8 cellular contexts compared by ENCODE assay signal in the genomic region with DNA sequence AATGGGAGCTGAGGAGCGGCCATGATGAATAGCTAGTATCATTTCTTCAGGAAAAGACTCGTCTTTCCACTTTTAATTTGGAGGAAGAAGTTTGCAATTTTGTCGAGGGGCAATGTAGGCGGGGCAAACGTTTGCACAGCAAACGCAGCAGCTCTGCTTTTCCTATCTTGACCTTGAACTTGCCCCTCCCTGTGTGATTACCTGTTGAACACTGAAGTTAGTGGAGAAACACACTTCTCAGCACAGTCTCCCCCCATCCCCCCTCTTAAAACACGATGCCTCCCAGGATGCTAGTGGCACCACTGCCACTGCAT. TPM values are rescaled to one million over a fixed set of nuclear protein-coding genes. Genes with fewer than 3 reads are reported as not detected.
A peak's percentile ranks its signal among the peaks of the same experiment; 100 is the strongest.
DNase-seq lines count a peak whose midpoint lies in the region; ATAC-seq and TF ChIP-seq lines count a peak whose summit lies in the region.

No MANE protein-coding gene starts in this region.

- peak overlapping the region; percentile 96 for H3K9ac ChIP-seq in adipocyte (ENCODE audit: low read length)

- POLR2A ChIA-PET in activated CD4-positive, alpha-beta T cell treated with anti-CD3 and anti-CD28 coated beads, Interleukin-2, amount 10 ng/mL, durations not matched to agents 7 days and 5 days (lab: Charles Lee) = no interaction called here

- ATAC-seq in right lobe of liver = no peak
- no peak for ATAC-seq in HG02642 (IDR thresholded peaks at IDR 0.05; ENCODE audit: poor library complexity, unreplicated experiment)

- H3K36me3 ChIP-seq in adipocyte (ENCODE audit: control insufficient read depth, insufficient read depth, low read length, severe bottlenecking) (peaks cover 3% of the 10 kb centered on the region), right lobe of liver (no peaks in the 10 kb centered on the region), suprapubic skin (no peaks in the 10 kb centered on the region)
- no peaks in the 10 kb centered on the region for H3K36me3 ChIP-seq in effector memory CD4-positive, alpha-beta T cell (ENCODE audit: control insufficient read depth, insufficient read depth, low read length)

- CTCF ChIA-PET in activated CD4-positive, alpha-beta T cell treated with anti-CD3 and anti-CD28 coated beads, Interleukin-2, amount 10 ng/mL, durations not matched to agents 7 days and 5 days (lab: Charles Lee) = interaction anchor here (1.4 kb wide), 1 partner anchor 13 kb away, joined by 3 read pairs; no protein-coding TSS in a partner anchor

- H3K27ac Mint-ChIP-seq in activated CD4-positive, alpha-beta T cell treated with anti-CD3 and anti-CD28 coated beads, Interleukin-2, amount 10 ng/mL, durations not matched to agents 7 days and 5 days = peak overlapping the region; percentile 6

- TF ChIP-seq CTCF in right lobe of liver (IDR thresholded peaks at IDR 0.05) (no peak), suprapubic skin (IDR thresholded peaks at IDR 0.05) (no peak)

- peaks cover 3% of the 10 kb centered on the region for H3K9me3 Mint-ChIP-seq in activated CD4-positive, alpha-beta T cell treated with anti-CD3 and anti-CD28 coated beads, Interleukin-2, amount 10 ng/mL, durations not matched to agents 7 days and 5 days

- TF ChIP-seq POLR2A in right lobe of liver (IDR thresholded peaks at IDR 0.05) (no peak), suprapubic skin (IDR thresholded peaks at IDR 0.05) (no peak)

- peaks cover 66% of the 10 kb centered on the region for H3K27me3 Mint-ChIP-seq in activated CD4-positive, alpha-beta T cell treated with anti-CD3 and anti-CD28 coated beads, Interleukin-2, amount 10 ng/mL, durations not matched to agents 7 days and 5 days

- H3K36me3 Mint-ChIP-seq in activated CD4-positive, alpha-beta T cell treated with anti-CD3 and anti-CD28 coated beads, Interleukin-2, amount 10 ng/mL, durations not matched to agents 7 days and 5 days (ENCODE audit: low read depth) = no peaks in the 10 kb centered on the region

- peaks cover 54% of the 10 kb centered on the region for H3K4me1 ChIP-seq in adipocyte (ENCODE audit: control insufficient read depth, insufficient read depth, low read length)
- H3K4me1 ChIP-seq in right lobe of liver = peaks cover 0 to 16% (median 6%) of the 10 kb centered on the region in 4 donors
- H3K4me1 ChIP-seq in suprapubic skin = peaks cover 26% of the 10 kb centered on the region
- H3K4me1 ChIP-seq in effector memory CD4-positive, alpha-beta T cell (ENCODE audit: control insufficient read depth, insufficient read depth, low read length, poor library complexity, severe bottlenecking) = peaks cover 4% of the 10 kb centered on the region

- H3K27ac ChIP-seq in right lobe of liver (peak overlapping the region; percentile 74 to 83 (median 79)), suprapubic skin (peak overlapping the region; percentile 80)
- H3K27ac ChIP-seq in effector memory CD4-positive, alpha-beta T cell (ENCODE audit: insufficient read depth, low read length, poor library complexity, severe bottlenecking) = no peak overlapping the region

- H3K4me3 Mint-ChIP-seq in activated CD4-positive, alpha-beta T cell treated with anti-CD3 and anti-CD28 coated beads, Interleukin-2, amount 10 ng/mL, durations not matched to agents 7 days and 5 days = peak overlapping the region; percentile 66

- TF ChIP-seq EP300 in suprapubic skin (IDR thresholded peaks at IDR 0.05) = no peak

- H3K4me1 Mint-ChIP-seq in activated CD4-positive, alpha-beta T cell treated with anti-CD3 and anti-CD28 coated beads, Interleukin-2, amount 10 ng/mL, durations not matched to agents 7 days and 5 days = peaks cover 20% of the 10 kb centered on the region

- peak overlapping the region; percentile 93 for H3K4me3 ChIP-seq in adipocyte (ENCODE audit: low read length)
- H3K4me3 ChIP-seq in right lobe of liver = peak overlapping the region; percentile 81 to 85 (median 82)
- H3K4me3 ChIP-seq in suprapubic skin = peak overlapping the region; percentile 65
- no peak overlapping the region for H3K4me3 ChIP-seq in effector memory CD4-positive, alpha-beta T cell (ENCODE audit: insufficient read depth, low read depth, low read length, poor library complexity, severe bottlenecking)

- no peaks in the 10 kb centered on the region for H3K27me3 ChIP-seq in adipocyte (replicated peaks; ENCODE audit: control insufficient read depth, insufficient read depth, low read length)
- no peaks in the 10 kb centered on the region for H3K27me3 ChIP-seq in right lobe of liver
- peaks cover 26% of the 10 kb centered on the region for H3K27me3 ChIP-seq in suprapubic skin
- H3K27me3 ChIP-seq in effector memory CD4-positive, alpha-beta T cell (replicated peaks; ENCODE audit: control insufficient read depth, insufficient read depth, low read length, poor library complexity, severe bottlenecking) = peaks cover 14% of the 10 kb centered on the region

- intact Hi-C loops in right lobe of liver (cut with DNase I) = no loop called here

- 33% methylated on average over 5 of the region's 7 CpGs for WGBS in right lobe of liver (ENCODE audit: insufficient coverage, low coverage, low lambda C conversion rate, missing lambda C conversion rate)
- 54% methylated on average over 7 of the region's 7 CpGs for WGBS in suprapubic skin

- no peak for DNase-seq in activated CD4-positive, alpha-beta T cell treated with anti-CD3 and anti-CD28 coated beads, Interleukin-2, amount 10 ng/mL, durations not matched to agents 7 days and 5 days
- DNase-seq in activated CD4-positive, alpha-beta T cell treated with anti-CD3 and anti-CD28 coated beads, Interleukin-2, amount 50 U/mL, for 48 hours = no peak
- no peak for DNase-seq in adipocyte (ENCODE audit: low read depth)
- no peak for DNase-seq in right lobe of liver
- no peak for DNase-seq in suprapubic skin (ENCODE audit: low spot score in 2 of 2)
- DNase-seq in effector memory CD4-positive, alpha-beta T cell = no peak
- no peak for DNase-seq in LoVo (ENCODE audit: low spot score)

- H3K9me3 ChIP-seq in adipocyte (ENCODE audit: control insufficient read depth, low read length) (peaks cover under 1% of the 10 kb centered on the region), right lobe of liver (no peaks in the 10 kb centered on the region), suprapubic skin (no peaks in the 10 kb centered on the region)
- H3K9me3 ChIP-seq in effector memory CD4-positive, alpha-beta T cell (ENCODE audit: control insufficient read depth, low read length) = no peaks in the 10 kb centered on the region

RNA-seq across cellular contexts. Expression of a gene that starts 0.2 kb away (rescaled TPM):
- under 1 TPM; 0.54 to 0.87 TPM for total RNA-seq in activated CD4-positive, alpha-beta T cell treated with anti-CD3 and anti-CD28 coated beads, Interleukin-2, amount 10 ng/mL, durations not matched to agents 7 days and 5 days
- total RNA-seq in right lobe of liver (10 to 100 TPM in 3 of 6 experiments, 1 to 10 TPM in 3; 4.1 to 34.1 (median 13.2) TPM), suprapubic skin (1 to 10 TPM; 2.2 to 4.9 (median 4.2) TPM)

RNA-seq across cellular contexts. Expression of a gene that starts 3.6 kb away (rescaled TPM):
- not detected for total RNA-seq in activated CD4-positive, alpha-beta T cell treated with anti-CD3 and anti-CD28 coated beads, Interleukin-2, amount 10 ng/mL, durations not matched to agents 7 days and 5 days
- under 1 TPM in 5 of 6 experiments, not detected in 1; 0.15 to 0.46 (median 0.37) TPM for total RNA-seq in right lobe of liver
- total RNA-seq in suprapubic skin = under 1 TPM in 3 of 4 donors, not detected in 1; 0.17 to 0.68 (median 0.34) TPM
